1 cellular context compared by ENCODE assay signal in genomic region chr1:14419778-14420218, GRCh38.
TF ChIP-seq lines count a peak whose summit lies in the region.

No MANE protein-coding gene starts in this region.

TF ChIP-seq in K562, 482 proteins besides CTCF, POLR2A, EP300 and RAD21 (continued from another document):
- TF ChIP-seq E2F1 (CRISPR knock-in tag; IDR thresholded peaks at IDR 0.05) (0 out of 2 replicates have a peak, but pooled peaks have one; percentile 34), ASH1L (IDR thresholded peaks at IDR 0.05; ENCODE audit: borderline replicate concordance, low read depth, partially characterized antibody) (peak; percentile 81), POLR2G (IDR thresholded peaks at IDR 0.05; ENCODE audit: low read depth, low read length) (peak; percentile 67), SUPT5H (IDR thresholded peaks at IDR 0.05) (peak; percentile 82), PHF8 (IDR thresholded peaks at IDR 0.05; ENCODE audit: borderline replicate concordance, low read length) (peak; percentile 65; the same call in 1 of the 2 replicates), POLR2H (tag; IDR thresholded peaks at IDR 0.05; ENCODE audit: low read depth) (peak; percentile 91), RBFOX2 (IDR thresholded peaks at IDR 0.05; ENCODE audit: low read depth, low read length) (peak; percentile 71), FOS (IDR thresholded peaks at IDR 0.05; ENCODE audit: extremely low read depth, insufficient read length) (peak; percentile 35), TAF1 (IDR thresholded peaks at IDR 0.05; ENCODE audit: control insufficient read depth, extremely low read depth, insufficient read depth, low read length, severe bottlenecking) (peak; percentile 50), MBD2 (IDR thresholded peaks at IDR 0.05; ENCODE audit: borderline replicate concordance, low read depth) (peak; percentile 56)
